In the genomic region with DNA sequence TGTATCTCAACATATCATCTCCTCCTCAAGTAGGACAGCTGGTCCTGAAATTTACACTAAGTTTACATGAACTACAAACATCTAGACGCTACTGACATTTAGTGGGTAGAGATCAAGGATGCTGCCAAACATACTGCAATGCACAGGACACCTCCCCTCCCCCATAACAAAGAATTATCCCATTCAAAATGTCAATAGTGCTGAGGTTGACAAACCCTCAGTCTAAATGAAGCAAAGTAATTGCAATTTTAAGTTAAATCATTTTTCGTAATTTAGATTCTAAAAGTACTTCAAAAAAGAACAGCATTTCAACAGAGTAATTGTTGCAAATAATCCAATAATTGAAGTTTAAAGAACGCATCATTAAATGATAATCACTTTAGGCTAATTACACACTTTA, we compare ENCODE assay signal across 8 cellular contexts. TPM values are rescaled to one million over a fixed set of nuclear protein-coding genes. Genes with fewer than 3 reads are reported as not detected.
DNase-seq lines count a peak whose midpoint lies in the region; ATAC-seq and TF ChIP-seq lines count a peak whose summit lies in the region.

No MANE protein-coding gene starts in this region.

- TF ChIP-seq POLR2A in adrenal gland (IDR thresholded peaks at IDR 0.05) (no peak), transverse colon (IDR thresholded peaks at IDR 0.05) (no peak), GM18505 (IDR thresholded peaks at IDR 0.05; ENCODE audit: borderline replicate concordance, extremely low read depth, insufficient read depth, insufficient read length) (no peak)

- H3K9me3 ChIP-seq in adrenal gland (replicated peaks in 1 of 3) (no peaks in the 10 kb centered on the region), transverse colon (no peaks in the 10 kb centered on the region)

- H3K4me3 Mint-ChIP-seq in activated naive CD4-positive, alpha-beta T cell treated with anti-CD3 and anti-CD28 coated beads, Interleukin-2, amount 10 ng/mL, durations not matched to agents 7 days and 5 days, result peak overlapping the region; percentile 95

- H3K27ac Mint-ChIP-seq in activated naive CD4-positive, alpha-beta T cell treated with anti-CD3 and anti-CD28 coated beads, Interleukin-2, amount 10 ng/mL, durations not matched to agents 7 days and 5 days, result peak overlapping the region; percentile 97

- H3K36me3 ChIP-seq in adrenal gland (replicated peaks in 1 of 2), result no peaks in the 10 kb centered on the region
- H3K36me3 ChIP-seq in transverse colon, result no peaks in the 10 kb centered on the region

- in situ Hi-C loops in transverse colon (cut with MboI; ENCODE audit: low pct_ligation_motif_present in 1 of 4, low pct_unique_long_range_greater_than_20kb in 1 of 4, low sequenced_read_pairs in 3 of 4), result no loop called here

- CTCF ChIA-PET in activated naive CD4-positive, alpha-beta T cell treated with anti-CD3 and anti-CD28 coated beads, Interleukin-2, amount 10 ng/mL, durations not matched to agents 7 days and 5 days (lab: Charles Lee), result no interaction called here

- no peaks in the 10 kb centered on the region for H3K9me3 Mint-ChIP-seq in activated naive CD4-positive, alpha-beta T cell treated with anti-CD3 and anti-CD28 coated beads, Interleukin-2, amount 10 ng/mL, durations not matched to agents 7 days and 5 days

- H3K4me3 ChIP-seq in adrenal gland (peak overlapping the region in 2 of 4 donors; percentile 82 to 87), transverse colon (peak overlapping the region in 3 of 4 donors; percentile 68 to 85 (median 71))

- no peak for DNase-seq in activated naive CD4-positive, alpha-beta T cell treated with anti-CD3 and anti-CD28 coated beads, Interleukin-2, amount 10 ng/mL, durations not matched to agents 7 days and 5 days
- DNase-seq in activated naive CD4-positive, alpha-beta T cell treated with anti-CD3 and anti-CD28 coated beads, Interleukin-2, amount 50 U/mL, for 16 hours, result no peak
- DNase-seq in adrenal gland (no peak), left kidney (ENCODE audit: low read depth, low spot score) (peak; percentile 6), transverse colon (no peak), substantia nigra (lab: John Stamatoyannopoulos, UW) (no peak)

- WGBS in adrenal gland, 4 donors, result 57 to 71% (median 68%) methylated on average over 3 of the region's 3 CpGs
- 62 to 66% methylated on average over 2 to 3 of the region's 3 CpGs for WGBS in transverse colon (ENCODE audit: low coverage in 1 of 2), 2 donors

- intact Hi-C loops in adrenal gland (cut with DNase I), result no loop called here
- intact Hi-C loops in transverse colon (cut with DNase I; ENCODE audit: low total_unique reads), result no loop called here

- ATAC-seq in HG03159 (IDR thresholded peaks at IDR 0.05; ENCODE audit: unreplicated experiment) (no peak), GM18505 (IDR thresholded peaks at IDR 0.05; ENCODE audit: unreplicated experiment) (no peak)

- TF ChIP-seq CTCF in adrenal gland (IDR thresholded peaks at IDR 0.05) (no peak), transverse colon (IDR thresholded peaks at IDR 0.05) (no peak)

- no peak for TF ChIP-seq EP300 in transverse colon (IDR thresholded peaks at IDR 0.05; ENCODE audit: low read depth)

- H3K36me3 Mint-ChIP-seq in activated naive CD4-positive, alpha-beta T cell treated with anti-CD3 and anti-CD28 coated beads, Interleukin-2, amount 10 ng/mL, durations not matched to agents 7 days and 5 days, result peaks cover 24% of the 10 kb centered on the region

- H3K27me3 ChIP-seq in adrenal gland (no peaks in the 10 kb centered on the region), transverse colon (no peaks in the 10 kb centered on the region)

- peaks cover 11% of the 10 kb centered on the region for H3K27me3 Mint-ChIP-seq in activated naive CD4-positive, alpha-beta T cell treated with anti-CD3 and anti-CD28 coated beads, Interleukin-2, amount 10 ng/mL, durations not matched to agents 7 days and 5 days

- H3K4me1 ChIP-seq in adrenal gland (replicated peaks in 1 of 2) (peaks cover 6 to 33% of the 10 kb centered on the region in 2 donors), transverse colon (peaks cover 6 to 19% (median 11%) of the 10 kb centered on the region in 4 donors)

- H3K4me1 Mint-ChIP-seq in activated naive CD4-positive, alpha-beta T cell treated with anti-CD3 and anti-CD28 coated beads, Interleukin-2, amount 10 ng/mL, durations not matched to agents 7 days and 5 days, result peaks cover 37% of the 10 kb centered on the region

- peak overlapping the region in 3 of 5 donors; percentile 6 to 93 (median 86) for H3K27ac ChIP-seq in adrenal gland
- peak overlapping the region; percentile 89 to 93 (median 90) for H3K27ac ChIP-seq in transverse colon
- H3K27ac ChIP-seq in substantia nigra (ENCODE audit: low read depth, low read length, poor library complexity, severe bottlenecking), result no peak overlapping the region

RNA-seq across cellular contexts. Expression of a gene that starts 1.2 kb away (rescaled TPM):
- total RNA-seq in adrenal gland (10 to 100 TPM in 4 of 8 donors, 1 to 10 TPM in 4; 5.4 to 13.5 (median 10.0) TPM), transverse colon (10 to 100 TPM in 1 of 4 donors, 1 to 10 TPM in 2, under 1 TPM in 1; 0.60 to 17.1 (median 4.8) TPM)
- polyA plus RNA-seq in adrenal gland, result 10 to 100 TPM; 11.9 to 13.3 (median 12.0) TPM

RNA-seq across cellular contexts. Expression of a gene that starts 49.1 kb away (rescaled TPM):
- 10 to 100 TPM; 14.1 to 40.8 (median 26.9) TPM for total RNA-seq in adrenal gland
- 10 to 100 TPM; 12.9 to 22.9 (median 17.6) TPM for polyA plus RNA-seq in adrenal gland
- total RNA-seq in transverse colon, result 10 to 100 TPM; 14.7 to 27.3 (median 22.9) TPM
